21 cellular contexts compared by ENCODE assay signal in the genomic region with DNA sequence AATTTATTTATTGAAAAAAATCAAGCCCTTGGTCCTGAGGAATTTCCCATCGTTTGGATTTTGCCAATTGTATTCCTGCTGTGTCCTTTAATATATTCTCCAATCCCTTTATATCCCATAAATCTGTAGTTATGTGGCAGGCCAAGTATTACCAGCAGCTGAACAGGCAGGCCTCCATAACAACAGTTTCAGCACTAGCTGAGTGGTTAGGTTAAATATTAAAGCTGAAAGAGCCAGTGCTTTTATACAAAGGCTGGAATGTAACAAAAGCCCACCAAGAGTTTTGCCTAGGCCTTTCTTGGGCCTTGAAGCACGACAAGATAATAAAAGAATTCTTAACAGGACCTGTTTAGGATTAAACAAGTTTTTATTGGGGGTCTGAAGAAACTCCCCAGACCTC.
"Had no signal": no experiment of that assay in that cellular context is flagged by ENCODE, and none has a peak within 500 bp of the region (broad histone marks: within the 10 kb centered on the region; RNA-seq: fewer than 3 reads in every experiment).

No MANE protein-coding gene starts in this region.

- H2AFZ ChIP-seq: hepatocyte had no signal

- ATAC-seq: foreskin keratinocyte, gastroesophageal sphincter, heart left ventricle, left colon, left lung, left ventricle myocardium superior, lower lobe of right lung, mucosa of descending colon had no signal

- H3K79me2 ChIP-seq: hepatocyte had no signal

- DNase-seq: dermis blood vessel endothelial cell; dorsolateral prefrontal cortex; effector CD4-positive, alpha-beta T cell; effector memory CD4-positive, alpha-beta T cell; foreskin keratinocyte; heart left ventricle; hypothalamus; immature natural killer cell; islet precursor cell; kidney; left colon; left lung; left ventricle myocardium superior; lower lobe of right lung; mesenchymal stem cell; mucosa of descending colon had no signal

- H3K4me1 Mint-ChIP-seq: immature natural killer cell had no signal

- H3K4me3 Mint-ChIP-seq: immature natural killer cell, mesothelial cell of epicardium had no signal

- H3K4me3 ChIP-seq: coronary artery, dorsolateral prefrontal cortex, esophagus muscularis mucosa, gastroesophageal sphincter, heart left ventricle, hepatocyte, left lung, lower lobe of right lung, mucosa of descending colon had no signal

- H3K27me3 ChIP-seq: dorsolateral prefrontal cortex, esophagus muscularis mucosa, foreskin keratinocyte, gastroesophageal sphincter, heart left ventricle, hepatocyte, left lung had no signal

- H3K27ac Mint-ChIP-seq: immature natural killer cell, mesothelial cell of epicardium had no signal

- H3K9me3 ChIP-seq: esophagus muscularis mucosa, gastroesophageal sphincter, heart left ventricle, left lung, lower lobe of right lung, mucosa of descending colon had no signal

- H3K4me2 ChIP-seq: hepatocyte had no signal

- H3K9me3 Mint-ChIP-seq: mesothelial cell of epicardium had no signal

- H3K36me3 Mint-ChIP-seq: immature natural killer cell, mesothelial cell of epicardium had no signal

- H3K4me1 ChIP-seq: esophagus muscularis mucosa, gastroesophageal sphincter, heart left ventricle, left lung, lower lobe of right lung had no signal

- H3K36me3 ChIP-seq: esophagus muscularis mucosa, gastroesophageal sphincter, heart left ventricle, left lung, lower lobe of right lung had no signal

- H3K27ac ChIP-seq: coronary artery, dorsolateral prefrontal cortex, esophagus muscularis mucosa, foreskin keratinocyte, gastroesophageal sphincter, heart left ventricle, hepatocyte, left lung, lower lobe of right lung had no signal
